In genomic region chr1:217418241-217418840, GRCh38 we compare ENCODE assay signal across 25 cellular contexts.
"Had no signal": no experiment of that assay in that cellular context is flagged by ENCODE, and none has a peak within 500 bp of the region (broad histone marks: within the 10 kb centered on the region; RNA-seq: fewer than 3 reads in every experiment).

No MANE protein-coding gene starts in this region.

- H3K27me3 ChIP-seq: Peyer's patch had no signal

- H3K36me3 ChIP-seq: Peyer's patch had no signal

- H3K27ac ChIP-seq: Peyer's patch, RWPE1 had no signal

- DNase-seq: activated B cell treated with CpG ODN at 0.5 μM for 24 hours; activated CD4-positive, alpha-beta T cell treated with anti-CD3 and anti-CD28 coated beads for 1 hour; activated CD4-positive, alpha-beta T cell treated with anti-CD3 and anti-CD28 coated beads, Interleukin-2, amount 50 U/mL, for 48 hours; activated CD8-positive, alpha-beta memory T cell treated with anti-CD3 and anti-CD28 coated beads, Interleukin-2, amount 10 ng/mL, durations not matched to agents 7 days and 5 days; activated effector memory CD4-positive, alpha-beta T cell treated with anti-CD3 and anti-CD28 coated beads, Interleukin-2, amount 50 U/mL, for 16 hours; activated naive CD4-positive, alpha-beta T cell treated with anti-CD3 and anti-CD28 coated beads for 36 hours; activated T-cell treated with anti-CD3 and anti-CD28 coated beads, Interleukin-2, amount 50 U/mL, for 4 hours; amygdala; Kasumi-1; NCI-H1048; NCI-H146; NCI-H187 treated with DMSO at 0.1 percent for 48 hours; NCI-H2171; NCI-H2227 treated with DMSO at 0.1 percent for 48 hours; NCI-H446 treated with DMSO at 0.1 percent for 48 hours; NCI-H526; NCI-H82; NK-92 treated with Interleukin-12 subunit alpha and Interleukin-12 subunit beta, amount 100 ng/mL, for 24 hours; OCI-M1; Peyer's patch; SHP77; T-helper 17 cell; T-helper 9 cell had no signal

- FAIRE-seq: astrocyte had no signal

- H3K9me3 ChIP-seq: Peyer's patch had no signal

- H3K4me1 ChIP-seq: Peyer's patch had no signal

- ATAC-seq: activated CD8-positive, alpha-beta memory T cell treated with anti-CD3 and anti-CD28 coated beads, Interleukin-2, amount 10 ng/mL, durations not matched to agents 7 days and 5 days; activated T-cell treated with anti-CD3 and anti-CD28 coated beads, Interleukin-2, amount 50 U/mL, for 4 hours; T-helper 17 cell had no signal

- H3K4me3 ChIP-seq: Peyer's patch had no signal
